Comparison of ENCODE assay signal across 15 cellular contexts in genomic region chr3:99562138-99562537, GRCh38.
DNase-seq lines count a peak whose midpoint lies in the region; ATAC-seq, FAIRE-seq and TF ChIP-seq lines count a peak whose summit lies in the region.
"Had no signal": no experiment of that assay in that cellular context is flagged by ENCODE, and none has a peak within 500 bp of the region (broad histone marks: within the 10 kb centered on the region; RNA-seq: fewer than 3 reads in every experiment).

No MANE protein-coding gene starts in this region.

- H3K9ac ChIP-seq in PC-3 (ENCODE audit: low read length): no peak overlapping the region
- H3K9ac ChIP-seq in endothelial cell of umbilical vein (replicated peaks; ENCODE audit: extremely low read depth, insufficient read depth, low read length): no peak overlapping the region
- no peak overlapping the region for H3K9ac ChIP-seq in neural progenitor cell

- H4K20me1 ChIP-seq in PC-3 (ENCODE audit: low read length) (no peaks in the 10 kb centered on the region), endothelial cell of umbilical vein (replicated peaks; ENCODE audit: control insufficient read depth, extremely low read depth, insufficient read depth, low read length) (no peaks in the 10 kb centered on the region), neural progenitor cell (ENCODE audit: low read depth) (no peaks in the 10 kb centered on the region)

- no peak overlapping the region for H3K27ac Mint-ChIP-seq in neural progenitor cell
- no peak overlapping the region for H3K27ac Mint-ChIP-seq in CD14-positive monocyte
- H3K27ac Mint-ChIP-seq: activated T-cell treated with anti-CD3 and anti-CD28 coated beads, Interleukin-2, amount 50 U/mL, for 24 hours; brain; memory B cell had no signal

- CTCF ChIA-PET in PC-3 (lab: Charles Lee) (interaction anchor here (1.0 kb wide), 1 partner anchor 190 kb away, joined by 5 read pairs; no protein-coding TSS in a partner anchor), endothelial cell of umbilical vein (lab: Charles Lee) (interaction anchor here (0.7 to 1.5 kb wide), 9 partner anchors 12 to 83 kb away, joined by 3 to 7 read pairs (median 4); partner anchors contain the start of gene COL8A1)

- H3K9me3 ChIP-seq in PC-3 (ENCODE audit: low read length) (no peaks in the 10 kb centered on the region), endothelial cell of umbilical vein (replicated peaks; ENCODE audit: control insufficient read depth, insufficient read depth, low read length) (no peaks in the 10 kb centered on the region), neural progenitor cell (ENCODE audit: low read depth) (no peaks in the 10 kb centered on the region), gastroesophageal sphincter (peaks cover 0 to 6% (median 0%) of the 10 kb centered on the region in 3 donors)
- H3K9me3 ChIP-seq: testis had no signal

- H3K27me3 Mint-ChIP-seq in neural progenitor cell (ENCODE audit: insufficient read depth, low read depth): no peaks in the 10 kb centered on the region
- peaks cover 0 to 3% (median 2%) of the 10 kb centered on the region in 3 donors for H3K27me3 Mint-ChIP-seq in CD14-positive monocyte (ENCODE audit: low read depth in 3 of 3)
- H3K27me3 Mint-ChIP-seq: activated T-cell treated with anti-CD3 and anti-CD28 coated beads, Interleukin-2, amount 50 U/mL, for 24 hours; memory B cell had no signal

- H3K36me3 Mint-ChIP-seq in neural progenitor cell (no peaks in the 10 kb centered on the region), CD14-positive monocyte (no peaks in the 10 kb centered on the region)
- H3K36me3 Mint-ChIP-seq: brain, memory B cell had no signal

- DNase-seq in GM03348 (ENCODE audit: low spot score): peak; percentile 23
- peak; percentile 52 for DNase-seq in PC-3
- DNase-seq in endothelial cell of umbilical vein (ENCODE audit: low read depth, low spot score): peak; percentile 49
- DNase-seq in neural progenitor cell (ENCODE audit: low spot score): peak; percentile 57
- no peak for DNase-seq in frontal cortex (ENCODE audit: low spot score in 2 of 2)
- DNase-seq in CD14-positive monocyte (ENCODE audit: low spot score): no peak
- DNase-seq: activated T-cell treated with anti-CD3 and anti-CD28 coated beads, Interleukin-2, amount 50 U/mL, for 24 hours; NCI-H2029; PC-9; testis; WERI-Rb-1 had no signal

- 10 to 42% methylated on average over 1 of the region's 1 CpG for WGBS in gastroesophageal sphincter (ENCODE audit: low coverage in 1 of 2), 2 donors

- TF ChIP-seq CTCF in PC-3 (conservative IDR thresholded peaks at IDR 0.05; ENCODE audit: low read depth, low read length) (no peak), endothelial cell of umbilical vein (IDR thresholded peaks at IDR 0.05; ENCODE audit: extremely low read depth in 1 of 2, insufficient read depth in 1 of 2, low read depth in 1 of 2, low read length in 2 of 2) (no peak), neural progenitor cell (IDR thresholded peaks at IDR 0.05) (no peak), gastroesophageal sphincter (IDR thresholded peaks at IDR 0.05) (no peak), CD14-positive monocyte (IDR thresholded peaks at IDR 0.05) (no peak)

- H3K4me3 Mint-ChIP-seq in neural progenitor cell (no peak overlapping the region), CD14-positive monocyte (no peak overlapping the region)
- H3K4me3 Mint-ChIP-seq: activated T-cell treated with anti-CD3 and anti-CD28 coated beads, Interleukin-2, amount 50 U/mL, for 24 hours; brain; memory B cell had no signal

- H3K4me2 ChIP-seq in PC-3 (ENCODE audit: low read length) (no peak overlapping the region), endothelial cell of umbilical vein (ENCODE audit: insufficient read depth, low read length) (no peak overlapping the region), neural progenitor cell (no peak overlapping the region)
- H3K4me2 ChIP-seq: PC-9 had no signal

- H2AFZ ChIP-seq in PC-3 (ENCODE audit: low read length): no peak overlapping the region
- H2AFZ ChIP-seq in endothelial cell of umbilical vein (ENCODE audit: low read depth, low read length): no peak overlapping the region
- no peak overlapping the region for H2AFZ ChIP-seq in neural progenitor cell (replicated peaks)
- H2AFZ ChIP-seq: PC-9 had no signal

- peaks cover 22% of the 10 kb centered on the region for H3K4me1 ChIP-seq in PC-3 (ENCODE audit: insufficient read depth, low read length)
- peaks cover 6% of the 10 kb centered on the region for H3K4me1 ChIP-seq in endothelial cell of umbilical vein (ENCODE audit: control insufficient read depth, extremely low read depth, insufficient read depth, low read length)
- H3K4me1 ChIP-seq in neural progenitor cell: no peaks in the 10 kb centered on the region
- H3K4me1 ChIP-seq in gastroesophageal sphincter: no peaks in the 10 kb centered on the region
- H3K4me1 ChIP-seq: testis had no signal

- H3K9me2 ChIP-seq in PC-3 (replicated peaks; ENCODE audit: low read length): no peaks in the 10 kb centered on the region

- no peaks in the 10 kb centered on the region for H3K4me1 Mint-ChIP-seq in neural progenitor cell
- no peaks in the 10 kb centered on the region for H3K4me1 Mint-ChIP-seq in CD14-positive monocyte
- H3K4me1 Mint-ChIP-seq: brain, memory B cell had no signal

- no peak overlapping the region for H3K4me3 ChIP-seq in PC-3 (ENCODE audit: low read length)
- H3K4me3 ChIP-seq in endothelial cell of umbilical vein (replicated peaks in 1 of 3; ENCODE audit: insufficient read depth in 1 of 3, low read depth in 1 of 3, low read length in 3 of 3): no peak overlapping the region
- no peak overlapping the region for H3K4me3 ChIP-seq in neural progenitor cell
- no peak overlapping the region for H3K4me3 ChIP-seq in gastroesophageal sphincter
- H3K4me3 ChIP-seq: PC-9, testis had no signal

- no peaks in the 10 kb centered on the region for H3K9me1 ChIP-seq in endothelial cell of umbilical vein (replicated peaks; ENCODE audit: control insufficient read depth, extremely low read depth, insufficient read depth, low read length)

- no peak for ATAC-seq in PC-3
- no peak for ATAC-seq in GM18867 (IDR thresholded peaks at IDR 0.05; ENCODE audit: unreplicated experiment)
- ATAC-seq in gastroesophageal sphincter: no peak

- H3K27me3 ChIP-seq in PC-3 (ENCODE audit: low read length): no peaks in the 10 kb centered on the region
- H3K27me3 ChIP-seq in endothelial cell of umbilical vein (ENCODE audit: control insufficient read depth in 2 of 2, insufficient read depth in 2 of 2, low read length in 2 of 2): no peaks in the 10 kb centered on the region
- H3K27me3 ChIP-seq in neural progenitor cell: no peaks in the 10 kb centered on the region
- H3K27me3 ChIP-seq in gastroesophageal sphincter: no peaks in the 10 kb centered on the region
- H3K27me3 ChIP-seq: testis had no signal

- H3K27ac ChIP-seq in PC-3 (ENCODE audit: low read length): no peak overlapping the region
- H3K27ac ChIP-seq in endothelial cell of umbilical vein (ENCODE audit: insufficient read depth, low read depth, low read length): no peak overlapping the region
- no peak overlapping the region for H3K27ac ChIP-seq in neural progenitor cell
- no peak overlapping the region for H3K27ac ChIP-seq in gastroesophageal sphincter
- H3K27ac ChIP-seq: PC-9, testis, WERI-Rb-1 had no signal

- POLR2A ChIA-PET in PC-3 (lab: Charles Lee; ENCODE audit: unreplicated experiment): no interaction called here
- POLR2A ChIA-PET in endothelial cell of umbilical vein (lab: Charles Lee): no interaction called here

- H3K9me3 Mint-ChIP-seq in neural progenitor cell: no peaks in the 10 kb centered on the region
- H3K9me3 Mint-ChIP-seq in CD14-positive monocyte: peaks cover 2 to 11% (median 4%) of the 10 kb centered on the region in 7 donors

- BruUV-seq in PC-3 (replicated peaks; lab: Mats Ljungman, UMichigan) (no TSS peak), endothelial cell of umbilical vein (replicated peaks; lab: Mats Ljungman, UMichigan) (no TSS peak)

- H3K36me3 ChIP-seq in PC-3 (ENCODE audit: low read depth, low read length) (0 out of 2 replicates have a peak, but pooled peaks cover 3% of the 10 kb centered on the region), endothelial cell of umbilical vein (ENCODE audit: control insufficient read depth in 2 of 2, extremely low read depth in 1 of 2, insufficient read depth in 2 of 2, low read length in 2 of 2) (no peaks in the 10 kb centered on the region), neural progenitor cell (no peaks in the 10 kb centered on the region), gastroesophageal sphincter (no peaks in the 10 kb centered on the region)
- H3K36me3 ChIP-seq: WERI-Rb-1 had no signal

- H3K79me2 ChIP-seq in PC-3 (ENCODE audit: low read length): no peaks in the 10 kb centered on the region
- no peaks in the 10 kb centered on the region for H3K79me2 ChIP-seq in endothelial cell of umbilical vein (ENCODE audit: control insufficient read depth, insufficient read depth, low read length)
- no peaks in the 10 kb centered on the region for H3K79me2 ChIP-seq in neural progenitor cell (ENCODE audit: low read depth)

- intact Hi-C loops in PC-3 (cut with micrococcal nuclease) (no loop called here), endothelial cell of umbilical vein (cut with micrococcal nuclease) (no loop called here), CD14-positive monocyte (cut with micrococcal nuclease) (no loop called here)

- no peak for FAIRE-seq in endothelial cell of umbilical vein (lab: Jason Lieb, UNC)
- no peak for FAIRE-seq in frontal cortex (lab: Jason Lieb, UNC)

- TF ChIP-seq POLR2A in endothelial cell of umbilical vein (IDR thresholded peaks at IDR 0.05; ENCODE audit: low read depth, low read length) (no peak), gastroesophageal sphincter (IDR thresholded peaks at IDR 0.05) (no peak)

- no peak for TF ChIP-seq EP300 in gastroesophageal sphincter (IDR thresholded peaks at IDR 0.05)

- dilution Hi-C loops in endothelial cell of umbilical vein (cut with MboI; ENCODE audit: extremely low pct_ligation_motif_present, low sequenced_read_pairs): no loop called here

- H3F3A ChIP-seq in PC-3 (ENCODE audit: low read length, unreplicated experiment) (no peaks in the 10 kb centered on the region), neural progenitor cell (ENCODE audit: low read depth) (no peaks in the 10 kb centered on the region)

TF ChIP-seq in endothelial cell of umbilical vein, 7 proteins besides CTCF, POLR2A, EP300 and RAD21:
- TF ChIP-seq JUN (IDR thresholded peaks at IDR 0.05; ENCODE audit: borderline replicate concordance, insufficient read depth, insufficient read length, low read depth) (no peak), EZH2 (IDR thresholded peaks at IDR 0.05; ENCODE audit: borderline replicate concordance, low read depth, low read length, severe bottlenecking) (no peak), FOS (IDR thresholded peaks at IDR 0.05; ENCODE audit: borderline replicate concordance, insufficient read depth, low read length) (no peak), MYC (IDR thresholded peaks at IDR 0.05; ENCODE audit: low read depth, low read length) (no peak), MAX (IDR thresholded peaks at IDR 0.05; ENCODE audit: insufficient read depth, insufficient read length) (no peak), POLR2AphosphoS5 (IDR thresholded peaks at IDR 0.05; ENCODE audit: insufficient read depth, low read depth, low read length) (no peak), GATA2 (IDR thresholded peaks at IDR 0.05; ENCODE audit: insufficient read depth, insufficient read length, low read depth, low read length) (no peak)

Comparison
In these comparisons a context has a peak if more than half of its experiments do, and no peak if none do; other contexts are left out.
1. DNase-seq: peak in GM03348 (single experiment), PC-3 (single experiment), endothelial cell of umbilical vein (single experiment) and neural progenitor cell (single experiment); none in frontal cortex (0 of 2) and CD14-positive monocyte (single experiment).